Comparison of ENCODE assay signal across 9 cellular contexts in genomic region chr3:50256978-50257890, GRCh38. TPM values are rescaled to one million over a fixed set of nuclear protein-coding genes. Genes with fewer than 3 reads are reported as not detected.
A peak's percentile ranks its signal among the peaks of the same experiment; 100 is the strongest.
DNase-seq lines count a peak whose midpoint lies in the region; ATAC-seq and TF ChIP-seq lines count a peak whose summit lies in the region.
"Had no signal": no experiment of that assay in that cellular context is flagged by ENCODE, and none has a peak within 500 bp of the region (broad histone marks: within the 10 kb centered on the region; RNA-seq: fewer than 3 reads in every experiment).

No MANE protein-coding gene starts in this region.

- no peak for TF ChIP-seq POLR2A in sigmoid colon (IDR thresholded peaks at IDR 0.05)

- peaks cover 78% of the 10 kb centered on the region for H3K36me3 Mint-ChIP-seq in effector memory CD8-positive, alpha-beta T cell (ENCODE audit: insufficient read depth)

- no peaks in the 10 kb centered on the region for H3F3A ChIP-seq in PC-3 (ENCODE audit: low read length, unreplicated experiment)

- intact Hi-C loops in PC-3 (cut with micrococcal nuclease): loop anchor here (2.0 kb wide), 1 partner anchor 30 kb away; no protein-coding TSS in a partner anchor
- intact Hi-C loops in sigmoid colon (cut with DNase I): no loop called here

- no peak for TF ChIP-seq EP300 in sigmoid colon (IDR thresholded peaks at IDR 0.05)

- CTCF ChIA-PET in PC-3 (lab: Charles Lee): no interaction called here

- ATAC-seq in PC-3 (peak; percentile 26), GM19351 (IDR thresholded peaks at IDR 0.05; ENCODE audit: unreplicated experiment) (no peak), GM18870 (IDR thresholded peaks at IDR 0.05; ENCODE audit: unreplicated experiment) (no peak)
- no peak for ATAC-seq in effector memory CD8-positive, alpha-beta T cell (replicated peaks)

- DNase-seq in activated CD8-positive, alpha-beta memory T cell treated with anti-CD3 and anti-CD28 coated beads, Interleukin-2, amount 50 U/mL, for 48 hours: peak; percentile 78
- DNase-seq in activated CD8-positive, alpha-beta memory T cell treated with anti-CD3 and anti-CD28 coated beads for 24 hours: no peak
- peak; percentile 67 for DNase-seq in PC-3
- no peak for DNase-seq in effector memory CD8-positive, alpha-beta T cell
- no peak for DNase-seq in sigmoid colon
- DNase-seq in MV-4-11 (lab: John Stamatoyannopoulos, UW): no peak

- no peaks in the 10 kb centered on the region for H3K9me3 Mint-ChIP-seq in effector memory CD8-positive, alpha-beta T cell
- H3K9me3 Mint-ChIP-seq: activated naive CD4-positive, alpha-beta T cell treated with anti-CD3 and anti-CD28 coated beads, Interleukin-2, amount 50 U/mL, for 24 hours had no signal

- BruUV-seq in PC-3 (replicated peaks; lab: Mats Ljungman, UMichigan): no TSS peak

- no peak overlapping the region for H3K27ac ChIP-seq in PC-3 (ENCODE audit: low read length)
- peak overlapping the region; percentile 25 to 99 (median 96) for H3K27ac ChIP-seq in sigmoid colon

- TF ChIP-seq CTCF in PC-3 (conservative IDR thresholded peaks at IDR 0.05; ENCODE audit: low read depth, low read length): peak; percentile 89
- TF ChIP-seq CTCF in sigmoid colon (IDR thresholded peaks at IDR 0.05): peak in 3 of 4 experiments; percentile 15 to 37 (median 34)

- H3K9ac ChIP-seq in PC-3 (ENCODE audit: low read length): no peak overlapping the region

- POLR2A ChIA-PET in PC-3 (lab: Charles Lee; ENCODE audit: unreplicated experiment): no interaction called here

- H3K9me3 ChIP-seq in PC-3 (ENCODE audit: low read length) (no peaks in the 10 kb centered on the region), sigmoid colon (no peaks in the 10 kb centered on the region)

- peak overlapping the region; percentile 57 to 92 for H3K27ac Mint-ChIP-seq in effector memory CD8-positive, alpha-beta T cell
- H3K27ac Mint-ChIP-seq: activated naive CD4-positive, alpha-beta T cell treated with anti-CD3 and anti-CD28 coated beads, Interleukin-2, amount 50 U/mL, for 24 hours had no signal

- no peaks in the 10 kb centered on the region for H3K27me3 ChIP-seq in PC-3 (ENCODE audit: low read length)
- H3K27me3 ChIP-seq in sigmoid colon: no peaks in the 10 kb centered on the region

- peak overlapping the region in 1 of 2 donors; percentile 17 for H3K4me3 Mint-ChIP-seq in effector memory CD8-positive, alpha-beta T cell
- H3K4me3 Mint-ChIP-seq: activated naive CD4-positive, alpha-beta T cell treated with anti-CD3 and anti-CD28 coated beads, Interleukin-2, amount 50 U/mL, for 24 hours had no signal

- no peak overlapping the region for H2AFZ ChIP-seq in PC-3 (ENCODE audit: low read length)

- WGBS in sigmoid colon, 2 donors: 91 to 93% methylated on average over 20 of the region's 20 CpGs

- peaks cover 14% of the 10 kb centered on the region in 2 donors for H3K4me1 Mint-ChIP-seq in effector memory CD8-positive, alpha-beta T cell (ENCODE audit: low read depth in 2 of 2)

- H3K4me3 ChIP-seq in PC-3 (ENCODE audit: low read length): no peak overlapping the region
- no peak overlapping the region for H3K4me3 ChIP-seq in sigmoid colon

- H3K4me1 ChIP-seq in PC-3 (ENCODE audit: insufficient read depth, low read length) (peaks cover 9% of the 10 kb centered on the region; the same call in 1 of the 2 replicates), sigmoid colon (peaks cover 4 to 39% (median 26%) of the 10 kb centered on the region in 4 donors)

- no peak overlapping the region for H3K4me2 ChIP-seq in PC-3 (ENCODE audit: low read length)

- peaks cover 11% of the 10 kb centered on the region for H3K79me2 ChIP-seq in PC-3 (ENCODE audit: low read length)

- no peaks in the 10 kb centered on the region for H3K27me3 Mint-ChIP-seq in effector memory CD8-positive, alpha-beta T cell
- H3K27me3 Mint-ChIP-seq: activated naive CD4-positive, alpha-beta T cell treated with anti-CD3 and anti-CD28 coated beads, Interleukin-2, amount 50 U/mL, for 24 hours had no signal

- H3K36me3 ChIP-seq in PC-3 (ENCODE audit: low read depth, low read length): peaks cover 19% of the 10 kb centered on the region
- H3K36me3 ChIP-seq in sigmoid colon: peaks cover 30 to 72% (median 41%) of the 10 kb centered on the region in 4 donors

- H3K9me2 ChIP-seq in PC-3 (replicated peaks; ENCODE audit: low read length): no peaks in the 10 kb centered on the region

- no peaks in the 10 kb centered on the region for H4K20me1 ChIP-seq in PC-3 (ENCODE audit: low read length)

RNA-seq across cellular contexts. Expression of gene SEMA3B, which starts 11.7 kb away (rescaled TPM):
- total RNA-seq in PC-3 (2014; rRNA removed) (40.1 and 63.9 TPM in 2 replicates), sigmoid colon (10 to 100 TPM in 3 of 4 donors, 1 to 10 TPM in 1; 7.9 to 54.6 (median 25.0) TPM)
- polyA plus RNA-seq in sigmoid colon: 10 to 100 TPM; 12.0 to 39.2 (median 15.3) TPM

RNA-seq across cellular contexts. Expression of gene GNAI2, which starts 21.2 kb away (rescaled TPM):
- total RNA-seq in PC-3 (2014; rRNA removed) (221 and 254 TPM in 2 replicates), sigmoid colon (100 to 1,000 TPM; 149 to 171 (median 163) TPM)
- 100 to 1,000 TPM in 1 of 3 donors, 10 to 100 TPM in 2; 43.9 to 125 (median 64.3) TPM for polyA plus RNA-seq in sigmoid colon

RNA-seq across cellular contexts. Expression of gene LSMEM2, which starts 21.7 kb away (rescaled TPM):
- not detected in 2 replicates for total RNA-seq in PC-3 (2014; rRNA removed)
- not detected for total RNA-seq in sigmoid colon
- polyA plus RNA-seq in sigmoid colon: under 1 TPM in 2 of 3 donors, not detected in 1; 0.13 to 0.46 TPM

RNA-seq across cellular contexts. Expression of gene IFRD2, which starts 35.0 kb away (rescaled TPM):
- total RNA-seq in PC-3 (2014; rRNA removed): 223 and 300 TPM in 2 replicates
- total RNA-seq in sigmoid colon: 10 to 100 TPM; 46.7 to 59.1 (median 52.7) TPM
- polyA plus RNA-seq in sigmoid colon: 10 to 100 TPM; 24.5 to 73.1 (median 31.2) TPM

RNA-seq across cellular contexts. Expression of gene HYAL3, which starts 42.0 kb away (rescaled TPM):
- total RNA-seq in PC-3 (2014; rRNA removed): 13.2 and 20.8 TPM in 2 replicates
- 1 to 10 TPM; 2.1 to 8.3 (median 3.4) TPM for total RNA-seq in sigmoid colon
- polyA plus RNA-seq in sigmoid colon: 1 to 10 TPM in 2 of 3 donors, under 1 TPM in 1; 0.60 to 4.4 (median 2.8) TPM

Comparison
In these comparisons a context has a peak if more than half of its experiments do, and no peak if none do; other contexts are left out.
1. DNase-seq: peak in activated CD8-positive, alpha-beta memory T cell treated with anti-CD3 and anti-CD28 coated beads, Interleukin-2, amount 50 U/mL, for 48 hours (single experiment) and PC-3 (single experiment); none in activated CD8-positive, alpha-beta memory T cell treated with anti-CD3 and anti-CD28 coated beads for 24 hours (single experiment), effector memory CD8-positive, alpha-beta T cell (0 of 3), sigmoid colon (single experiment) and MV-4-11 (single experiment).